In genomic region chr4:175536852-175537453, GRCh38 we compare ENCODE assay signal across 9 cellular contexts.
A peak's percentile ranks its signal among the peaks of the same experiment; 100 is the strongest.
DNase-seq lines count a peak whose midpoint lies in the region; ATAC-seq and TF ChIP-seq lines count a peak whose summit lies in the region.
"Had no signal": no experiment of that assay in that cellular context is flagged by ENCODE, and none has a peak within 500 bp of the region (broad histone marks: within the 10 kb centered on the region; RNA-seq: fewer than 3 reads in every experiment).

No MANE protein-coding gene starts in this region.

- no peak overlapping the region for H3K27ac Mint-ChIP-seq in neural progenitor cell

- H3K36me3 ChIP-seq in neural progenitor cell = no peaks in the 10 kb centered on the region
- H3K36me3 ChIP-seq: BLaER1 treated with 17β-estradiol and CSF1 and Interleukin-3, amounts not matched to agents 10 nM and 100 nM had no signal

- H3K4me1 Mint-ChIP-seq in neural progenitor cell = no peaks in the 10 kb centered on the region

- H3K9me3 ChIP-seq in neural progenitor cell (ENCODE audit: low read depth) = no peaks in the 10 kb centered on the region

- H3K4me3 Mint-ChIP-seq in neural progenitor cell = no peak overlapping the region

- H3K27ac ChIP-seq in dorsolateral prefrontal cortex (no peak overlapping the region), neural progenitor cell (no peak overlapping the region)
- H3K27ac ChIP-seq: BLaER1 treated with 17β-estradiol and CSF1 and Interleukin-3, amounts not matched to agents 10 nM and 100 nM had no signal

- no peak overlapping the region for H3K4me3 ChIP-seq in dorsolateral prefrontal cortex
- H3K4me3 ChIP-seq in neural progenitor cell = no peak overlapping the region
- H3K4me3 ChIP-seq: BLaER1 treated with 17β-estradiol and CSF1 and Interleukin-3, amounts not matched to agents 10 nM and 100 nM had no signal

- TF ChIP-seq CTCF in dorsolateral prefrontal cortex (IDR thresholded peaks at IDR 0.05 in 54 of 56, conservative IDR thresholded peaks at IDR 0.05 in 2 of 56; ENCODE audit: low read depth in 1 of 56, partially characterized antibody in 56 of 56) (peak in 55 of 56 donors; percentile 42 to 82 (median 65)), neural progenitor cell (IDR thresholded peaks at IDR 0.05) (peak; percentile 72)

- intact Hi-C loops in dorsolateral prefrontal cortex (cut with DNase I) = no loop called here

- H3K27me3 ChIP-seq in dorsolateral prefrontal cortex (no peaks in the 10 kb centered on the region), neural progenitor cell (no peaks in the 10 kb centered on the region)
- H3K27me3 ChIP-seq: BLaER1 treated with 17β-estradiol and CSF1 and Interleukin-3, amounts not matched to agents 10 nM and 100 nM had no signal

- H3K9me3 Mint-ChIP-seq in neural progenitor cell = peaks cover 8% of the 10 kb centered on the region

- ATAC-seq in HG03066 (IDR thresholded peaks at IDR 0.05; ENCODE audit: low read depth, unreplicated experiment) = peak; percentile 50

- H3K79me2 ChIP-seq in neural progenitor cell (ENCODE audit: low read depth) = no peaks in the 10 kb centered on the region

- no peaks in the 10 kb centered on the region for H3K4me1 ChIP-seq in neural progenitor cell
- H3K4me1 ChIP-seq: BLaER1 treated with 17β-estradiol and CSF1 and Interleukin-3, amounts not matched to agents 10 nM and 100 nM had no signal

- no peak overlapping the region for H2AFZ ChIP-seq in neural progenitor cell (replicated peaks)

- H3F3A ChIP-seq in neural progenitor cell (ENCODE audit: low read depth) = no peaks in the 10 kb centered on the region

- H3K4me2 ChIP-seq in neural progenitor cell = no peak overlapping the region
- H3K4me2 ChIP-seq: BLaER1 treated with 17β-estradiol and CSF1 and Interleukin-3, amounts not matched to agents 10 nM and 100 nM had no signal

- no peak overlapping the region for H3K9ac ChIP-seq in neural progenitor cell
- H3K9ac ChIP-seq: BLaER1 treated with 17β-estradiol and CSF1 and Interleukin-3, amounts not matched to agents 10 nM and 100 nM had no signal

- H4K20me1 ChIP-seq in neural progenitor cell (ENCODE audit: low read depth) = no peaks in the 10 kb centered on the region
- H4K20me1 ChIP-seq: BLaER1 treated with 17β-estradiol and CSF1 and Interleukin-3, amounts not matched to agents 10 nM and 100 nM had no signal

- DNase-seq in NCI-H2196 (lab: John Stamatoyannopoulos, UW; ENCODE audit: unreplicated experiment) (peak; percentile 10), NCI-H2196 treated with DMSO at 0.1 percent for 48 hours (lab: John Stamatoyannopoulos, UW; ENCODE audit: unreplicated experiment) (no peak), NOMO-1 treated with DMSO at 0.1 percent for 48 hours (lab: John Stamatoyannopoulos, UW; ENCODE audit: unreplicated experiment) (peak; percentile 35), dorsolateral prefrontal cortex (no peak), neural progenitor cell (ENCODE audit: low spot score) (peak; percentile 62)
- DNase-seq in activated CD4-positive, CD25-positive, alpha-beta regulatory T cell treated with anti-CD3 and anti-CD28 coated beads, Interleukin-2, amount 50 U/mL, for 72 hours = no peak
- no peak for DNase-seq in activated T-cell treated with anti-CD3 and anti-CD28 coated beads, Interleukin-2, amount 50 U/mL, for 48 hours

- no peaks in the 10 kb centered on the region for H3K27me3 Mint-ChIP-seq in neural progenitor cell (ENCODE audit: insufficient read depth, low read depth)

- H3K36me3 Mint-ChIP-seq in neural progenitor cell = no peaks in the 10 kb centered on the region

Comparison
In these comparisons a context has a peak if more than half of its experiments do, and no peak if none do; other contexts are left out.
1. DNase-seq: peak in NCI-H2196 (single experiment), NOMO-1 treated with DMSO at 0.1 percent for 48 hours (single experiment) and neural progenitor cell (single experiment); none in NCI-H2196 treated with DMSO at 0.1 percent for 48 hours (single experiment), dorsolateral prefrontal cortex (0 of 10), activated CD4-positive, CD25-positive, alpha-beta regulatory T cell treated with anti-CD3 and anti-CD28 coated beads, Interleukin-2, amount 50 U/mL, for 72 hours (single experiment) and activated T-cell treated with anti-CD3 and anti-CD28 coated beads, Interleukin-2, amount 50 U/mL, for 48 hours (0 of 2).